1 cellular context compared by ENCODE assay signal in genomic region chr20:63835031-63835858, GRCh38.
A peak's percentile ranks its signal among the peaks of the same experiment; 100 is the strongest.
TF ChIP-seq lines count a peak whose summit lies in the region.

No MANE protein-coding gene starts in this region.

TF ChIP-seq in K562, 482 proteins besides CTCF, POLR2A, EP300 and RAD21 (continues in another document):
- TF ChIP-seq MTF1 (CRISPR knock-in tag; IDR thresholded peaks at IDR 0.05; ENCODE audit: borderline replicate concordance): no peak
- peak; percentile 70 for TF ChIP-seq BMI1 (IDR thresholded peaks at IDR 0.05; ENCODE audit: low read length)
- TF ChIP-seq CTBP1 (IDR thresholded peaks at IDR 0.05; ENCODE audit: borderline replicate concordance): peak; percentile 43; the same call in 1 of the 2 replicates
- TF ChIP-seq SAP30 (IDR thresholded peaks at IDR 0.05; ENCODE audit: borderline replicate concordance, insufficient read depth, low read depth, low read length, poor library complexity, severe bottlenecking): no peak
- no peak for TF ChIP-seq ATF1 (CRISPR knock-in tag; IDR thresholded peaks at IDR 0.05)
- peak; percentile 27; the same call in 1 of the 2 replicates for TF ChIP-seq ATF1 (tag; IDR thresholded peaks at IDR 0.05)
- TF ChIP-seq CTCFL (IDR thresholded peaks at IDR 0.05; ENCODE audit: borderline replicate concordance, insufficient read depth, low read depth, low read length, poor library complexity, severe bottlenecking): no peak
- TF ChIP-seq DPF2 (IDR thresholded peaks at IDR 0.05): no peak
- peak; percentile 57; the same call in 1 of the 2 replicates for TF ChIP-seq CREM (IDR thresholded peaks at IDR 0.05; ENCODE audit: low read depth)
- no peak for TF ChIP-seq ILF3 (IDR thresholded peaks at IDR 0.05; ENCODE audit: borderline replicate concordance)
- no peak for TF ChIP-seq RERE (CRISPR knock-in tag; IDR thresholded peaks at IDR 0.05; ENCODE audit: borderline replicate concordance)
- TF ChIP-seq RB1 (IDR thresholded peaks at IDR 0.05; ENCODE audit: low read depth): 0 out of 2 replicates have a peak, but pooled peaks have one; percentile 37
- TF ChIP-seq SP2 (IDR thresholded peaks at IDR 0.05; ENCODE audit: extremely low read depth, low read depth, low read length, poor library complexity, severe bottlenecking): peak; percentile 65
- peak; percentile 85 for TF ChIP-seq MXI1 (IDR thresholded peaks at IDR 0.05; ENCODE audit: low read depth, low read length)
- no peak for TF ChIP-seq CHD7 (IDR thresholded peaks at IDR 0.05; ENCODE audit: low read depth, low read length)
- TF ChIP-seq E4F1 (CRISPR knock-in tag; IDR thresholded peaks at IDR 0.05; ENCODE audit: borderline replicate concordance): no peak
- TF ChIP-seq ZNF277 (CRISPR knock-in tag; IDR thresholded peaks at IDR 0.05; ENCODE audit: borderline replicate concordance): no peak
- TF ChIP-seq SMARCA4 (IDR thresholded peaks at IDR 0.05): no peak
- TF ChIP-seq RFX1 (IDR thresholded peaks at IDR 0.05): peak; percentile 96
- peak; percentile 58 for TF ChIP-seq VEZF1 (CRISPR knock-in tag; IDR thresholded peaks at IDR 0.05)
- TF ChIP-seq NEUROD1 (IDR thresholded peaks at IDR 0.05; ENCODE audit: borderline replicate concordance, low read depth, low read length, partially characterized antibody): peak; percentile 72
- TF ChIP-seq POLR2AphosphoS2 (IDR thresholded peaks at IDR 0.05; ENCODE audit: low read length): no peak
- no peak for TF ChIP-seq FOXK2 (conservative IDR thresholded peaks at IDR 0.05 in 1 of 2, IDR thresholded peaks at IDR 0.05 in 1 of 2; ENCODE audit: low read depth in 2 of 2)
- no peak for TF ChIP-seq ID3 (CRISPR knock-in tag; IDR thresholded peaks at IDR 0.05)
- TF ChIP-seq ID3 (tag; IDR thresholded peaks at IDR 0.05): no peak
